In genomic region chr9:86938780-86939179, GRCh38 we compare ENCODE assay signal across 34 cellular contexts.
"Had no signal": no experiment of that assay in that cellular context is flagged by ENCODE, and none has a peak within 500 bp of the region (broad histone marks: within the 10 kb centered on the region; RNA-seq: fewer than 3 reads in every experiment).

No MANE protein-coding gene starts in this region.

- H3K27ac Mint-ChIP-seq: activated CD4-positive, alpha-beta memory T cell treated with anti-CD3 and anti-CD28 coated beads, Interleukin-2, amount 10 ng/mL, durations not matched to agents 7 days and 5 days; activated CD4-positive, alpha-beta T cell treated with anti-CD3 and anti-CD28 coated beads for 36 hours; activated CD4-positive, alpha-beta T cell treated with anti-CD3 and anti-CD28 coated beads, Interleukin-2, amount 10 ng/mL, durations not matched to agents 7 days and 5 days; activated naive CD4-positive, alpha-beta T cell treated with anti-CD3 and anti-CD28 coated beads, Interleukin-2, amount 10 ng/mL, durations not matched to agents 7 days and 5 days; activated naive CD4-positive, alpha-beta T cell treated with anti-CD3 and anti-CD28 coated beads, Interleukin-2, amount 50 U/mL, for 72 hours; activated naive CD8-positive, alpha-beta T cell treated with anti-CD3 and anti-CD28 coated beads, Interleukin-2, amount 10 ng/mL, durations not matched to agents 7 days and 5 days; activated T-cell treated with anti-CD3 and anti-CD28 coated beads, Interleukin-2, amount 50 U/mL, for 24 hours; activated T-cell treated with anti-CD3 and anti-CD28 coated beads, Interleukin-2, amount 50 U/mL, for 72 hours; dendritic cell treated with granulocyte-macrophage colony-stimulating factor and Interleukin-4, amounts not matched to agents 40 ng/mL and 50 ng/mL, for 4 days; effector memory CD8-positive, alpha-beta T cell; T-cell; T-helper 1 cell treated with Interleukin-12 subunit alpha and Interleukin-12 subunit beta and Interleukin-4 antibody, amounts not matched to agents 30 μg/mL and 1 μg/mL, for 36 hours had no signal

- ATAC-seq: activated CD4-positive, alpha-beta T cell treated with anti-CD3 and anti-CD28 coated beads for 36 hours; activated naive CD4-positive, alpha-beta T cell treated with anti-CD3 and anti-CD28 coated beads, Interleukin-2, amount 50 U/mL, for 72 hours; activated T-cell treated with anti-CD3 and anti-CD28 coated beads, Interleukin-2, amount 50 U/mL, for 72 hours; effector memory CD8-positive, alpha-beta T cell; gastroesophageal sphincter; T-cell had no signal

- H3K4me1 Mint-ChIP-seq: activated CD4-positive, alpha-beta memory T cell treated with anti-CD3 and anti-CD28 coated beads, Interleukin-2, amount 10 ng/mL, durations not matched to agents 7 days and 5 days; activated CD4-positive, alpha-beta T cell treated with anti-CD3 and anti-CD28 coated beads for 36 hours; activated CD4-positive, alpha-beta T cell treated with anti-CD3 and anti-CD28 coated beads, Interleukin-2, amount 10 ng/mL, durations not matched to agents 7 days and 5 days; activated naive CD4-positive, alpha-beta T cell treated with anti-CD3 and anti-CD28 coated beads, Interleukin-2, amount 10 ng/mL, durations not matched to agents 7 days and 5 days; activated naive CD8-positive, alpha-beta T cell treated with anti-CD3 and anti-CD28 coated beads, Interleukin-2, amount 10 ng/mL, durations not matched to agents 7 days and 5 days; T-cell had no signal

- H3K27me3 ChIP-seq: ascending aorta, breast epithelium, gastroesophageal sphincter had no signal

- FAIRE-seq: endothelial cell of umbilical vein had no signal

- DNase-seq: activated CD4-positive, alpha-beta memory T cell treated with anti-CD3 and anti-CD28 coated beads, Interleukin-2, amount 10 ng/mL, durations not matched to agents 7 days and 5 days; activated CD4-positive, alpha-beta T cell treated with anti-CD3 and anti-CD28 coated beads for 36 hours; activated CD4-positive, alpha-beta T cell treated with anti-CD3 and anti-CD28 coated beads, Interleukin-2, amount 10 ng/mL, durations not matched to agents 7 days and 5 days; activated CD4-positive, alpha-beta T cell treated with anti-CD3 and anti-CD28 coated beads, Interleukin-2, amount 50 U/mL, for 4 hours; activated CD4-positive, CD25-positive, alpha-beta regulatory T cell; activated CD4-positive, CD25-positive, alpha-beta regulatory T cell treated with anti-CD3 and anti-CD28 coated beads, Interleukin-2, amount 50 U/mL, for 72 hours; activated CD8-positive, alpha-beta memory T cell treated with anti-CD3 and anti-CD28 coated beads, Interleukin-2, amount 50 U/mL, for 48 hours; activated gamma-delta T cell; activated naive CD4-positive, alpha-beta T cell; activated naive CD4-positive, alpha-beta T cell treated with anti-CD3 and anti-CD28 coated beads, Interleukin-2, amount 10 ng/mL, durations not matched to agents 7 days and 5 days; activated naive CD8-positive, alpha-beta T cell treated with anti-CD3 and anti-CD28 coated beads, Interleukin-2, amount 10 ng/mL, durations not matched to agents 7 days and 5 days; activated T-cell treated with anti-CD3 and anti-CD28 coated beads for 4 hours; activated T-cell treated with anti-CD3 and anti-CD28 coated beads, Interleukin-2, amount 50 U/mL, for 24 hours; activated T-cell treated with anti-CD3 and anti-CD28 coated beads, Interleukin-2, amount 50 U/mL, for 72 hours; central memory CD4-positive, alpha-beta T cell; cerebellar nuclear complex; colonic mucosa; dorsolateral prefrontal cortex; effector memory CD8-positive, alpha-beta T cell; esophagus squamous epithelium; foreskin melanocyte; SW 1271; T-cell; T1000 had no signal

- H3K9me3 ChIP-seq: ascending aorta, breast epithelium, colonic mucosa, esophagus squamous epithelium, gastroesophageal sphincter had no signal

- H3K4me3 Mint-ChIP-seq: activated CD4-positive, alpha-beta memory T cell treated with anti-CD3 and anti-CD28 coated beads, Interleukin-2, amount 10 ng/mL, durations not matched to agents 7 days and 5 days; activated CD4-positive, alpha-beta T cell treated with anti-CD3 and anti-CD28 coated beads for 36 hours; activated CD4-positive, alpha-beta T cell treated with anti-CD3 and anti-CD28 coated beads, Interleukin-2, amount 10 ng/mL, durations not matched to agents 7 days and 5 days; activated naive CD4-positive, alpha-beta T cell treated with anti-CD3 and anti-CD28 coated beads, Interleukin-2, amount 10 ng/mL, durations not matched to agents 7 days and 5 days; activated naive CD8-positive, alpha-beta T cell treated with anti-CD3 and anti-CD28 coated beads, Interleukin-2, amount 10 ng/mL, durations not matched to agents 7 days and 5 days; activated T-cell treated with anti-CD3 and anti-CD28 coated beads, Interleukin-2, amount 50 U/mL, for 24 hours; activated T-cell treated with anti-CD3 and anti-CD28 coated beads, Interleukin-2, amount 50 U/mL, for 72 hours; dendritic cell treated with granulocyte-macrophage colony-stimulating factor and Interleukin-4, amounts not matched to agents 40 ng/mL and 50 ng/mL, for 4 days; effector memory CD8-positive, alpha-beta T cell; T-cell; T-helper 1 cell treated with Interleukin-12 subunit alpha and Interleukin-12 subunit beta and Interleukin-4 antibody, amounts not matched to agents 30 μg/mL and 1 μg/mL, for 36 hours had no signal

- H3K9me3 Mint-ChIP-seq: activated CD4-positive, alpha-beta memory T cell treated with anti-CD3 and anti-CD28 coated beads, Interleukin-2, amount 10 ng/mL, durations not matched to agents 7 days and 5 days; activated naive CD4-positive, alpha-beta T cell treated with anti-CD3 and anti-CD28 coated beads, Interleukin-2, amount 10 ng/mL, durations not matched to agents 7 days and 5 days; activated naive CD4-positive, alpha-beta T cell treated with anti-CD3 and anti-CD28 coated beads, Interleukin-2, amount 50 U/mL, for 72 hours; activated naive CD8-positive, alpha-beta T cell treated with anti-CD3 and anti-CD28 coated beads, Interleukin-2, amount 10 ng/mL, durations not matched to agents 7 days and 5 days; activated T-cell treated with anti-CD3 and anti-CD28 coated beads, Interleukin-2, amount 50 U/mL, for 24 hours; activated T-cell treated with anti-CD3 and anti-CD28 coated beads, Interleukin-2, amount 50 U/mL, for 72 hours; dendritic cell treated with granulocyte-macrophage colony-stimulating factor and Interleukin-4, amounts not matched to agents 40 ng/mL and 50 ng/mL, for 4 days; effector memory CD8-positive, alpha-beta T cell; T-helper 1 cell treated with Interleukin-12 subunit alpha and Interleukin-12 subunit beta and Interleukin-4 antibody, amounts not matched to agents 30 μg/mL and 1 μg/mL, for 36 hours had no signal

- H3K36me3 ChIP-seq: ascending aorta, breast epithelium, cardiac muscle cell, colonic mucosa, esophagus squamous epithelium, gastroesophageal sphincter had no signal

- H3K4me1 ChIP-seq: breast epithelium, colonic mucosa had no signal

- H3K27ac ChIP-seq: ascending aorta, breast epithelium, cardiac muscle cell, colonic mucosa, dorsolateral prefrontal cortex, epithelial cell of prostate, esophagus squamous epithelium, gastroesophageal sphincter had no signal

- H3K36me3 Mint-ChIP-seq: activated naive CD4-positive, alpha-beta T cell treated with anti-CD3 and anti-CD28 coated beads, Interleukin-2, amount 10 ng/mL, durations not matched to agents 7 days and 5 days; activated naive CD8-positive, alpha-beta T cell treated with anti-CD3 and anti-CD28 coated beads, Interleukin-2, amount 10 ng/mL, durations not matched to agents 7 days and 5 days; brain; T-cell had no signal

- H3K4me3 ChIP-seq: ascending aorta, breast epithelium, cardiac muscle cell, colonic mucosa, dorsolateral prefrontal cortex, esophagus squamous epithelium, gastroesophageal sphincter had no signal
